8 cellular contexts compared by ENCODE assay signal in genomic region chr20:11891081-11891826, GRCh38. TPM values are rescaled to one million over a fixed set of nuclear protein-coding genes. Genes with fewer than 3 reads are reported as not detected.
DNase-seq lines count a peak whose midpoint lies in the region; ATAC-seq lines count a peak whose summit lies in the region.

No MANE protein-coding gene starts in this region.

- DNase-seq in NCI-H2081 (lab: John Stamatoyannopoulos, UW) (peak; percentile 39 to 43), NCI-H2081 treated with DMSO at 0.1 percent for 48 hours (lab: John Stamatoyannopoulos, UW) (no peak), NCI-H146 treated with DMSO at 0.1 percent for 48 hours (lab: John Stamatoyannopoulos, UW; ENCODE audit: unreplicated experiment) (peak; percentile 62), head of caudate nucleus (peak in 41 of 42 donors; percentile 21 to 78 (median 57)), neuronal stem cell (ENCODE audit: low spot score) (peak; percentile 65), cortex of kidney (lab: John Stamatoyannopoulos, UW) (no peak)
- peak; percentile 24 for DNase-seq in activated naive CD4-positive, alpha-beta T cell treated with anti-CD3 and anti-CD28 coated beads, Interleukin-2, amount 50 U/mL, for 16 hours

- H4K8ac ChIP-seq in neuronal stem cell (ENCODE audit: low read depth, low read length), result no peak overlapping the region

- H3K27ac ChIP-seq in neuronal stem cell (replicated peaks; ENCODE audit: low read length), result peak overlapping the region; percentile 97

- peak overlapping the region; percentile 66 for H3K4me2 ChIP-seq in neuronal stem cell (ENCODE audit: insufficient read depth, low read length, poor library complexity, severe bottlenecking)

- intact Hi-C loops in head of caudate nucleus (cut with DNase I), result no loop called here

- ATAC-seq in HG02642 (IDR thresholded peaks at IDR 0.05; ENCODE audit: poor library complexity, unreplicated experiment), result peak; percentile 42

- H3K9me3 ChIP-seq in neuronal stem cell (replicated peaks in 1 of 2; ENCODE audit: control insufficient read depth in 2 of 2, insufficient read depth in 1 of 2, low read depth in 1 of 2, low read length in 2 of 2), result peaks cover 0 to 8% of the 10 kb centered on the region in 2 donors

- peak overlapping the region; percentile 93 for H2BK5ac ChIP-seq in neuronal stem cell (ENCODE audit: low read length)

- peak overlapping the region; percentile 20 for H2BK15ac ChIP-seq in neuronal stem cell (ENCODE audit: low read length)

- H2BK120ac ChIP-seq in neuronal stem cell (ENCODE audit: low read depth, low read length), result peak overlapping the region; percentile 98

- H3K18ac ChIP-seq in neuronal stem cell (ENCODE audit: low read length), result peak overlapping the region; percentile 95

- no CpG with 5 or more reads among the region's 73 CpGs for WGBS in neuronal stem cell (ENCODE audit: extremely low coverage in 2 of 2, insufficient read length in 2 of 2, insufficient replicate concordance in 1 of 2), 2 donors

- H3K23ac ChIP-seq in neuronal stem cell (ENCODE audit: low read depth, low read length, poor library complexity), result no peak overlapping the region

- H2BK12ac ChIP-seq in neuronal stem cell (ENCODE audit: low read length), result no peak overlapping the region

- H3K9ac ChIP-seq in neuronal stem cell (ENCODE audit: low read depth, low read length, poor library complexity), result peak overlapping the region; percentile 95

- H3K4ac ChIP-seq in neuronal stem cell (ENCODE audit: low read length), result no peak overlapping the region

- no peak overlapping the region for H3K14ac ChIP-seq in neuronal stem cell (ENCODE audit: low read length)

- H2AFZ ChIP-seq in neuronal stem cell (ENCODE audit: low read length), result peak overlapping the region; percentile 96

- peaks cover 8 to 13% of the 10 kb centered on the region in 2 donors for H3K4me1 ChIP-seq in neuronal stem cell (ENCODE audit: control insufficient read depth in 2 of 2, insufficient read depth in 1 of 2, low read depth in 1 of 2, low read length in 2 of 2)

- peaks cover 0 to 13% (median 0%) of the 10 kb centered on the region in 3 experiments for H3K27me3 ChIP-seq in neuronal stem cell (ENCODE audit: control insufficient read depth in 3 of 3, insufficient read depth in 3 of 3, low read depth in 1 of 3, low read length in 3 of 3)

- peak overlapping the region; percentile 81 to 98 for H3K4me3 ChIP-seq in neuronal stem cell (ENCODE audit: low read length in 2 of 2)

- H3K79me1 ChIP-seq in neuronal stem cell (ENCODE audit: low read depth, low read length), result no peaks in the 10 kb centered on the region

- H4K91ac ChIP-seq in neuronal stem cell (ENCODE audit: low read depth, low read length, poor library complexity), result no peak overlapping the region

- no peaks in the 10 kb centered on the region for H3K36me3 ChIP-seq in neuronal stem cell (replicated peaks in 1 of 2; ENCODE audit: control insufficient read depth in 2 of 2, insufficient read depth in 2 of 2, low read length in 2 of 2)

- peak overlapping the region; percentile 35 for H2AK5ac ChIP-seq in neuronal stem cell (ENCODE audit: low read depth, low read length)

RNA-seq across cellular contexts. Expression of gene BTBD3, which starts 26.4 kb away (rescaled TPM):
- 42.9 TPM for polyA plus RNA-seq in neuronal stem cell (2013, experiment 1 of 2)
- polyA plus RNA-seq in neuronal stem cell (2013, experiment 2 of 2), result 46.6 TPM

Comparison
In these comparisons a context has a peak if more than half of its experiments do, and no peak if none do; other contexts are left out.
1. DNase-seq: peak in NCI-H2081 (2 of 2), NCI-H146 treated with DMSO at 0.1 percent for 48 hours (single experiment), activated naive CD4-positive, alpha-beta T cell treated with anti-CD3 and anti-CD28 coated beads, Interleukin-2, amount 50 U/mL, for 16 hours (single experiment), head of caudate nucleus (41 of 42) and neuronal stem cell (single experiment); none in NCI-H2081 treated with DMSO at 0.1 percent for 48 hours (single experiment) and cortex of kidney (single experiment).